ENCODE assay signal across 1 cellular context in genomic region chr2:12675801-12676200, GRCh38.
TF ChIP-seq lines count a peak whose summit lies in the region.

No MANE protein-coding gene starts in this region.

TF ChIP-seq in IMR-90, 13 proteins besides CTCF, POLR2A, EP300 and RAD21:
- TF ChIP-seq RFX5 (IDR thresholded peaks at IDR 0.05; ENCODE audit: low read depth, low read length), result no peak
- TF ChIP-seq FOS (IDR thresholded peaks at IDR 0.05; ENCODE audit: low read depth, low read length), result no peak
- no peak for TF ChIP-seq USF2 (IDR thresholded peaks at IDR 0.05; ENCODE audit: low read depth, low read length)
- no peak for TF ChIP-seq CHD1 (IDR thresholded peaks at IDR 0.05; ENCODE audit: low read depth, low read length)
- TF ChIP-seq MXI1 (IDR thresholded peaks at IDR 0.05; ENCODE audit: borderline replicate concordance, low read depth, low read length), result no peak
- no peak for TF ChIP-seq CEBPB (IDR thresholded peaks at IDR 0.05; ENCODE audit: low read depth, low read length)
- no peak for TF ChIP-seq MAZ (IDR thresholded peaks at IDR 0.05; ENCODE audit: borderline replicate concordance, low read depth, low read length)
TF ChIP-seq in IMR-90: peak in this region for 0.
